In the genomic region with DNA sequence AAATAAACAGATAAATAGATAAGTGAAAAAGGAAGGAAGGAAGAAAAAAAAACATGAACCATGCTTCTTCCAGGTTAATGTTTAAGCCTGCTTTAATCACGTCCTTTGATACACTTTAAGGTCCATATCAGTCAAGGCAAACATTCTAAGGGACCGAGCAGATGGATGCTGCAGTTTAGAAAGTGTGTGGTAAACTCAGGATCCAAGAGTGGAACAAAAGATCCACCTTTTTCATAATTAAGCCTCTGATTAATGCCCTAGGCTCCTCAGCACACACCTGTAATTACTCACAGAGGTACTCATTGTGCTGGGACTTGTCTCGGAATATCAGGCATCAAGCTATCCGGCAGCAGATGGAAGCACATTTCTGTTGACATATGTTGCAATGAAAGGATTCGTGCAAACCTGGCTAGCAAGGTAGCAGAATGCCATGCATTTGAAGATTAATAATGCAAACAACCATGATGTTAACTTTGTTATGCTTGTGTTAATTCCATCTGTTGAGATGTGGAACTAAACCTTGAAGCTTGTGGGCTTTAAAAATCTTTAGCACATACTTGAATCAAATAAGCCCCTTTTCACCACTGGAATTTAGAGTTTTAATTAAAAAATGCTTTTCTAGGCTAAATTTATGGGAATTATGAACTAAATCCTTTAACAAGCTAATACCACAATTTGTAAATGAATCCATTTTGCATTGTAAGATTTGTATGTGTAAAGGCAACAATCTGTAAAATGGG, we compare ENCODE assay signal across 1 cellular context.
TF ChIP-seq lines count a peak whose summit lies in the region.

No MANE protein-coding gene starts in this region.

TF ChIP-seq in HepG2, 621 proteins besides CTCF, POLR2A, EP300 and RAD21 (continued from another document and continues in another):
- TF ChIP-seq, protein P1, sequence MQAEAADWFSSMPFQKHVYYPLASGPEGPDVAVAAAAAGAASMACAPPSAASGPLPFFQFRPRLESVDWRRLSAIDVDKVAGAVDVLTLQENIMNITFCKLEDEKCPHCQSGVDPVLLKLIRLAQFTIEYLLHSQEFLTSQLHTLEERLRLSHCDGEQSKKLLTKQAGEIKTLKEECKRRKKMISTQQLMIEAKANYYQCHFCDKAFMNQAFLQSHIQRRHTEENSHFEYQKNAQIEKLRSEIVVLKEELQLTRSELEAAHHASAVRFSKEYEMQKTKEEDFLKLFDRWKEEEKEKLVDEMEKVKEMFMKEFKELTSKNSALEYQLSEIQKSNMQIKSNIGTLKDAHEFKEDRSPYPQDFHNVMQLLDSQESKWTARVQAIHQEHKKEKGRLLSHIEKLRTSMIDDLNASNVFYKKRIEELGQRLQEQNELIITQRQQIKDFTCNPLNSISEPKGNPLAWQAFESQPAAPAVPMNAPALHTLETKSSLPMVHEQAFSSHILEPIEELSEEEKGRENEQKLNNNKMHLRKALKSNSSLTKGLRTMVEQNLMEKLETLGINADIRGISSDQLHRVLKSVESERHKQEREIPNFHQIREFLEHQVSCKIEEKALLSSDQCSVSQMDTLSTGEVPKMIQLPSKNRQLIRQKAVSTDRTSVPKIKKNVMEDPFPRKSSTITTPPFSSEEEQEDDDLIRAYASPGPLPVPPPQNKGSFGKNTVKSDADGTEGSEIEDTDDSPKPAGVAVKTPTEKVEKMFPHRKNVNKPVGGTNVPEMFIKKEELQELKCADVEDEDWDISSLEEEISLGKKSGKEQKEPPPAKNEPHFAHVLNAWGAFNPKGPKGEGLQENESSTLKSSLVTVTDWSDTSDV (CRISPR knock-in tag; IDR thresholded peaks at IDR 0.05), result no peak
- TF ChIP-seq, protein P2, sequence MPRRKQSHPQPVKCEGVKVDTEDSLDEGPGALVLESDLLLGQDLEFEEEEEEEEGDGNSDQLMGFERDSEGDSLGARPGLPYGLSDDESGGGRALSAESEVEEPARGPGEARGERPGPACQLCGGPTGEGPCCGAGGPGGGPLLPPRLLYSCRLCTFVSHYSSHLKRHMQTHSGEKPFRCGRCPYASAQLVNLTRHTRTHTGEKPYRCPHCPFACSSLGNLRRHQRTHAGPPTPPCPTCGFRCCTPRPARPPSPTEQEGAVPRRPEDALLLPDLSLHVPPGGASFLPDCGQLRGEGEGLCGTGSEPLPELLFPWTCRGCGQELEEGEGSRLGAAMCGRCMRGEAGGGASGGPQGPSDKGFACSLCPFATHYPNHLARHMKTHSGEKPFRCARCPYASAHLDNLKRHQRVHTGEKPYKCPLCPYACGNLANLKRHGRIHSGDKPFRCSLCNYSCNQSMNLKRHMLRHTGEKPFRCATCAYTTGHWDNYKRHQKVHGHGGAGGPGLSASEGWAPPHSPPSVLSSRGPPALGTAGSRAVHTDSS (CRISPR knock-in tag; conservative IDR thresholded peaks at IDR 0.05), result no peak
- TF ChIP-seq NCOA2 (CRISPR knock-in tag; IDR thresholded peaks at IDR 0.05) (peak; percentile 73), ZFP36L1 (CRISPR knock-in tag; IDR thresholded peaks at IDR 0.05) (no peak), ZFYVE20 (CRISPR knock-in tag; IDR thresholded peaks at IDR 0.05; ENCODE audit: borderline replicate concordance, low read depth) (no peak), ZNF737 (CRISPR knock-in tag; IDR thresholded peaks at IDR 0.05; ENCODE audit: borderline replicate concordance) (no peak), CHCHD3 (CRISPR knock-in tag; IDR thresholded peaks at IDR 0.05) (no peak), SMARCE1 (IDR thresholded peaks at IDR 0.05; ENCODE audit: borderline replicate concordance) (no peak), ZNF644 (CRISPR knock-in tag; IDR thresholded peaks at IDR 0.05; ENCODE audit: low read depth) (peak; percentile 40; the same call in 1 of the 2 replicates), KAT8 (CRISPR knock-in tag; IDR thresholded peaks at IDR 0.05) (peak; percentile 58), NR2F6 (IDR thresholded peaks at IDR 0.05) (no peak), NR2F6 (CRISPR knock-in tag; IDR thresholded peaks at IDR 0.05) (peak; percentile 30; the same call in 1 of the 2 replicates), ZNF570 (CRISPR knock-in tag; IDR thresholded peaks at IDR 0.05; ENCODE audit: borderline replicate concordance) (no peak), SRY (CRISPR knock-in tag; IDR thresholded peaks at IDR 0.05) (no peak), POLR2AphosphoS5 (IDR thresholded peaks at IDR 0.05; ENCODE audit: low read depth, low read length) (no peak), RFXANK (CRISPR knock-in tag; IDR thresholded peaks at IDR 0.05) (0 out of 2 replicates have a peak, but pooled peaks have one; percentile 30), NFE2L1 (CRISPR knock-in tag; IDR thresholded peaks at IDR 0.05; ENCODE audit: borderline replicate concordance) (no peak), DNMT1 (CRISPR knock-in tag; IDR thresholded peaks at IDR 0.05) (no peak), ZNF788 (CRISPR knock-in tag; IDR thresholded peaks at IDR 0.05; ENCODE audit: borderline replicate concordance) (no peak), BCL6 (CRISPR knock-in tag; IDR thresholded peaks at IDR 0.05) (peak; percentile 63), PAWR (CRISPR knock-in tag; IDR thresholded peaks at IDR 0.05; ENCODE audit: borderline replicate concordance) (no peak), SOX13 (IDR thresholded peaks at IDR 0.05) (0 out of 2 replicates have a peak, but pooled peaks have one; percentile 24), SOX13 (CRISPR knock-in tag; conservative IDR thresholded peaks at IDR 0.05 in 1 of 2, IDR thresholded peaks at IDR 0.05 in 1 of 2) (peak in 1 of 2 experiments; percentile 72; a peak in 2 of 4 replicates), CEBPB (IDR thresholded peaks at IDR 0.05; ENCODE audit: borderline replicate concordance, low read depth, low read length) (peak; percentile 95)
- TF ChIP-seq, protein P3, sequence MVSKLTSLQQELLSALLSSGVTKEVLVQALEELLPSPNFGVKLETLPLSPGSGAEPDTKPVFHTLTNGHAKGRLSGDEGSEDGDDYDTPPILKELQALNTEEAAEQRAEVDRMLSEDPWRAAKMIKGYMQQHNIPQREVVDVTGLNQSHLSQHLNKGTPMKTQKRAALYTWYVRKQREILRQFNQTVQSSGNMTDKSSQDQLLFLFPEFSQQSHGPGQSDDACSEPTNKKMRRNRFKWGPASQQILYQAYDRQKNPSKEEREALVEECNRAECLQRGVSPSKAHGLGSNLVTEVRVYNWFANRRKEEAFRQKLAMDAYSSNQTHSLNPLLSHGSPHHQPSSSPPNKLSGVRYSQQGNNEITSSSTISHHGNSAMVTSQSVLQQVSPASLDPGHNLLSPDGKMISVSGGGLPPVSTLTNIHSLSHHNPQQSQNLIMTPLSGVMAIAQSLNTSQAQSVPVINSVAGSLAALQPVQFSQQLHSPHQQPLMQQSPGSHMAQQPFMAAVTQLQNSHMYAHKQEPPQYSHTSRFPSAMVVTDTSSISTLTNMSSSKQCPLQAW (CRISPR knock-in tag; IDR thresholded peaks at IDR 0.05), result peak; percentile 97
- TF ChIP-seq, protein P4, sequence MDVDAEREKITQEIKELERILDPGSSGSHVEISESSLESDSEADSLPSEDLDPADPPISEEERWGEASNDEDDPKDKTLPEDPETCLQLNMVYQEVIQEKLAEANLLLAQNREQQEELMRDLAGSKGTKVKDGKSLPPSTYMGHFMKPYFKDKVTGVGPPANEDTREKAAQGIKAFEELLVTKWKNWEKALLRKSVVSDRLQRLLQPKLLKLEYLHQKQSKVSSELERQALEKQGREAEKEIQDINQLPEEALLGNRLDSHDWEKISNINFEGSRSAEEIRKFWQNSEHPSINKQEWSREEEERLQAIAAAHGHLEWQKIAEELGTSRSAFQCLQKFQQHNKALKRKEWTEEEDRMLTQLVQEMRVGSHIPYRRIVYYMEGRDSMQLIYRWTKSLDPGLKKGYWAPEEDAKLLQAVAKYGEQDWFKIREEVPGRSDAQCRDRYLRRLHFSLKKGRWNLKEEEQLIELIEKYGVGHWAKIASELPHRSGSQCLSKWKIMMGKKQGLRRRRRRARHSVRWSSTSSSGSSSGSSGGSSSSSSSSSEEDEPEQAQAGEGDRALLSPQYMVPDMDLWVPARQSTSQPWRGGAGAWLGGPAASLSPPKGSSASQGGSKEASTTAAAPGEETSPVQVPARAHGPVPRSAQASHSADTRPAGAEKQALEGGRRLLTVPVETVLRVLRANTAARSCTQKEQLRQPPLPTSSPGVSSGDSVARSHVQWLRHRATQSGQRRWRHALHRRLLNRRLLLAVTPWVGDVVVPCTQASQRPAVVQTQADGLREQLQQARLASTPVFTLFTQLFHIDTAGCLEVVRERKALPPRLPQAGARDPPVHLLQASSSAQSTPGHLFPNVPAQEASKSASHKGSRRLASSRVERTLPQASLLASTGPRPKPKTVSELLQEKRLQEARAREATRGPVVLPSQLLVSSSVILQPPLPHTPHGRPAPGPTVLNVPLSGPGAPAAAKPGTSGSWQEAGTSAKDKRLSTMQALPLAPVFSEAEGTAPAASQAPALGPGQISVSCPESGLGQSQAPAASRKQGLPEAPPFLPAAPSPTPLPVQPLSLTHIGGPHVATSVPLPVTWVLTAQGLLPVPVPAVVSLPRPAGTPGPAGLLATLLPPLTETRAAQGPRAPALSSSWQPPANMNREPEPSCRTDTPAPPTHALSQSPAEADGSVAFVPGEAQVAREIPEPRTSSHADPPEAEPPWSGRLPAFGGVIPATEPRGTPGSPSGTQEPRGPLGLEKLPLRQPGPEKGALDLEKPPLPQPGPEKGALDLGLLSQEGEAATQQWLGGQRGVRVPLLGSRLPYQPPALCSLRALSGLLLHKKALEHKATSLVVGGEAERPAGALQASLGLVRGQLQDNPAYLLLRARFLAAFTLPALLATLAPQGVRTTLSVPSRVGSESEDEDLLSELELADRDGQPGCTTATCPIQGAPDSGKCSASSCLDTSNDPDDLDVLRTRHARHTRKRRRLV (CRISPR knock-in tag; IDR thresholded peaks at IDR 0.05), result no peak
- TF ChIP-seq, protein P5, sequence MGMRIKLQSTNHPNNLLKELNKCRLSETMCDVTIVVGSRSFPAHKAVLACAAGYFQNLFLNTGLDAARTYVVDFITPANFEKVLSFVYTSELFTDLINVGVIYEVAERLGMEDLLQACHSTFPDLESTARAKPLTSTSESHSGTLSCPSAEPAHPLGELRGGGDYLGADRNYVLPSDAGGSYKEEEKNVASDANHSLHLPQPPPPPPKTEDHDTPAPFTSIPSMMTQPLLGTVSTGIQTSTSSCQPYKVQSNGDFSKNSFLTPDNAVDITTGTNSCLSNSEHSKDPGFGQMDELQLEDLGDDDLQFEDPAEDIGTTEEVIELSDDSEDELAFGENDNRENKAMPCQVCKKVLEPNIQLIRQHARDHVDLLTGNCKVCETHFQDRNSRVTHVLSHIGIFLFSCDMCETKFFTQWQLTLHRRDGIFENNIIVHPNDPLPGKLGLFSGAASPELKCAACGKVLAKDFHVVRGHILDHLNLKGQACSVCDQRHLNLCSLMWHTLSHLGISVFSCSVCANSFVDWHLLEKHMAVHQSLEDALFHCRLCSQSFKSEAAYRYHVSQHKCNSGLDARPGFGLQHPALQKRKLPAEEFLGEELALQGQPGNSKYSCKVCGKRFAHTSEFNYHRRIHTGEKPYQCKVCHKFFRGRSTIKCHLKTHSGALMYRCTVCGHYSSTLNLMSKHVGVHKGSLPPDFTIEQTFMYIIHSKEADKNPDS (CRISPR knock-in tag; IDR thresholded peaks at IDR 0.05), result no peak
- TF ChIP-seq, protein P6, sequence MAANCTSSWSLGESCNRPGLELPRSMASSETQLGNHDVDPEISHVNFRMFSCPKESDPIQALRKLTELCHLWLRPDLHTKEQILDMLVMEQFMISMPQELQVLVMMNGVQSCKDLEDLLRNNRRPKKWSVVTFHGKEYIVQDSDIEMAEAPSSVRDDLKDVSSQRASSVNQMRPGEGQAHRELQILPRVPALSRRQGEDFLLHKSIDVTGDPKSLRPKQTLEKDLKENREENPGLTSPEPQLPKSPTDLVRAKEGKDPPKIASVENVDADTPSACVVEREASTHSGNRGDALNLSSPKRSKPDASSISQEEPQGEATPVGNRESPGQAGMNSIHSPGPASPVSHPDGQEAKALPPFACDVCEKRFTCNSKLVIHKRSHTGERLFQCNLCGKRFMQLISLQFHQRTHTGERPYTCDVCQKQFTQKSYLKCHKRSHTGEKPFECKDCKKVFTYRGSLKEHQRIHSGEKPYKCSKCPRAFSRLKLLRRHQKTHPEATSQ (CRISPR knock-in tag; IDR thresholded peaks at IDR 0.05; ENCODE audit: borderline replicate concordance), result no peak
- TF ChIP-seq, protein P7, sequence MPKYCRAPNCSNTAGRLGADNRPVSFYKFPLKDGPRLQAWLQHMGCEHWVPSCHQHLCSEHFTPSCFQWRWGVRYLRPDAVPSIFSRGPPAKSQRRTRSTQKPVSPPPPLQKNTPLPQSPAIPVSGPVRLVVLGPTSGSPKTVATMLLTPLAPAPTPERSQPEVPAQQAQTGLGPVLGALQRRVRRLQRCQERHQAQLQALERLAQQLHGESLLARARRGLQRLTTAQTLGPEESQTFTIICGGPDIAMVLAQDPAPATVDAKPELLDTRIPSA (CRISPR knock-in tag; IDR thresholded peaks at IDR 0.05; ENCODE audit: borderline replicate concordance), result no peak
- TF ChIP-seq, protein P8, sequence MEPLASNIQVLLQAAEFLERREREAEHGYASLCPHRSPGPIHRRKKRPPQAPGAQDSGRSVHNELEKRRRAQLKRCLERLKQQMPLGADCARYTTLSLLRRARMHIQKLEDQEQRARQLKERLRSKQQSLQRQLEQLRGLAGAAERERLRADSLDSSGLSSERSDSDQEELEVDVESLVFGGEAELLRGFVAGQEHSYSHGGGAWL (CRISPR knock-in tag; IDR thresholded peaks at IDR 0.05), result no peak
- TF ChIP-seq, protein P9, sequence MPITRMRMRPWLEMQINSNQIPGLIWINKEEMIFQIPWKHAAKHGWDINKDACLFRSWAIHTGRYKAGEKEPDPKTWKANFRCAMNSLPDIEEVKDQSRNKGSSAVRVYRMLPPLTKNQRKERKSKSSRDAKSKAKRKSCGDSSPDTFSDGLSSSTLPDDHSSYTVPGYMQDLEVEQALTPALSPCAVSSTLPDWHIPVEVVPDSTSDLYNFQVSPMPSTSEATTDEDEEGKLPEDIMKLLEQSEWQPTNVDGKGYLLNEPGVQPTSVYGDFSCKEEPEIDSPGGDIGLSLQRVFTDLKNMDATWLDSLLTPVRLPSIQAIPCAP (CRISPR knock-in tag; IDR thresholded peaks at IDR 0.05; ENCODE audit: low read depth), result no peak
- TF ChIP-seq, protein P10, sequence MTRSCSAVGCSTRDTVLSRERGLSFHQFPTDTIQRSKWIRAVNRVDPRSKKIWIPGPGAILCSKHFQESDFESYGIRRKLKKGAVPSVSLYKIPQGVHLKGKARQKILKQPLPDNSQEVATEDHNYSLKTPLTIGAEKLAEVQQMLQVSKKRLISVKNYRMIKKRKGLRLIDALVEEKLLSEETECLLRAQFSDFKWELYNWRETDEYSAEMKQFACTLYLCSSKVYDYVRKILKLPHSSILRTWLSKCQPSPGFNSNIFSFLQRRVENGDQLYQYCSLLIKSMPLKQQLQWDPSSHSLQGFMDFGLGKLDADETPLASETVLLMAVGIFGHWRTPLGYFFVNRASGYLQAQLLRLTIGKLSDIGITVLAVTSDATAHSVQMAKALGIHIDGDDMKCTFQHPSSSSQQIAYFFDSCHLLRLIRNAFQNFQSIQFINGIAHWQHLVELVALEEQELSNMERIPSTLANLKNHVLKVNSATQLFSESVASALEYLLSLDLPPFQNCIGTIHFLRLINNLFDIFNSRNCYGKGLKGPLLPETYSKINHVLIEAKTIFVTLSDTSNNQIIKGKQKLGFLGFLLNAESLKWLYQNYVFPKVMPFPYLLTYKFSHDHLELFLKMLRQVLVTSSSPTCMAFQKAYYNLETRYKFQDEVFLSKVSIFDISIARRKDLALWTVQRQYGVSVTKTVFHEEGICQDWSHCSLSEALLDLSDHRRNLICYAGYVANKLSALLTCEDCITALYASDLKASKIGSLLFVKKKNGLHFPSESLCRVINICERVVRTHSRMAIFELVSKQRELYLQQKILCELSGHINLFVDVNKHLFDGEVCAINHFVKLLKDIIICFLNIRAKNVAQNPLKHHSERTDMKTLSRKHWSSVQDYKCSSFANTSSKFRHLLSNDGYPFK (CRISPR knock-in tag; IDR thresholded peaks at IDR 0.05; ENCODE audit: borderline replicate concordance), result no peak
- TF ChIP-seq, protein P11, sequence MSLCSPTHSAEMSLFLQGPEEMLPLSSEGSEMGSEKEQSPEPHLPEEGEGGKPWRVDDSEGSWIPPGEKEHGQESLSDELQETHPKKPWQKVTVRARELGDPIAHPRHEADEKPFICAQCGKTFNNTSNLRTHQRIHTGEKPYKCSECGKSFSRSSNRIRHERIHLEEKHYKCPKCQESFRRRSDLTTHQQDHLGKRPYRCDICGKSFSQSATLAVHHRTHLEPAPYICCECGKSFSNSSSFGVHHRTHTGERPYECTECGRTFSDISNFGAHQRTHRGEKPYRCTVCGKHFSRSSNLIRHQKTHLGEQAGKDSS (CRISPR knock-in tag; IDR thresholded peaks at IDR 0.05; ENCODE audit: borderline replicate concordance, low read depth), result no peak
